Comparison of ENCODE assay signal across 8 cellular contexts in the genomic region with DNA sequence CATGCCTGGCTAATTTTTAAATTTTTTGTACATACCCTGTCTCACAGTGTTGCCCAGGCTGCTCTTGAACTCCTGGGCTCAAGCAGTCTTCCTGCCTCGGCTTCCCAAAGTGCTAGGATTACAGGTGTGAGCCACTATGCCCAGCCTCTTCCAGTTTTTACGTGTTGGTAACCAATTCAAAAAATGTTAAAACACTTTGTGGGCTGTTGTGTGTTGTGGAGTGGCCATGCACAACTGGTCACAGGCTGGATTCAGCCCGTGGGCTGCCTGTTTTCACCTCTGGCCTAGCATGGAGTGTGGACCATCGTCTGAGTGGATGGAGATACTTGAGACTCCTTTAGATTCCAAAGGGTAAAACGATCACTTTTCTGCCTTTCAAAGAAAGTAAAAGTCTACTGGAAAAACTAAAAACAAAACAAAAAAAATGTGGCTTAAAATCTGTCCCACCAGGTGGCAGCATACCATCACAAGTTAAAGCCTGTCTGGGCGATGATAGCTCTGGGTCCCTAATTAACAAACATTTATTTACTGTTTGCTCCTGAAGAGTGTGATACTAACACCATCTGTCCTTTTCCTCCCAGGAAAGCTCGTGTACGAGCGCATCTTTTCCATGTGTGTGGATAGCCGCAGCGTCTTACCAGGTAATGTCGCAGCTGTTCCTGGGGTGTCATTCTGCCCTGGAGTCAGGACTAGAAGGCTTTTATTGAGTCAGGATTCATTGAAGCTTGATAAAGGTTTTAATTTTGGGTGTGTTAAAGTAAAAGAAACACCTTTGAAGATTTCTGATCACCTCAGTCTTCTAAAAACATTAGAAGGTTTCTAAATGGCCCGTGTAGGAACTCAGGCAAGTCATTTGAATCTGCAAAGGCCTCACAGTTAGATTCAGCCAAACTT. TPM values are rescaled to one million over a fixed set of nuclear protein-coding genes. Genes with fewer than 3 reads are reported as not detected.
DNase-seq lines count a peak whose midpoint lies in the region; ATAC-seq and TF ChIP-seq lines count a peak whose summit lies in the region.

No MANE protein-coding gene starts in this region.

- intact Hi-C loops in activated T-helper 1 cell treated with anti-CD3 and anti-CD28 coated beads, Interleukin-12 subunit alpha, Interleukin-12 subunit beta, Interleukin-2, Interleukin-4 antibody, amounts not matched to agents 30 ng/mL and 10 ng/mL and 1 ng/mL, durations not matched to agents 14 hours and 24 hours and 36 hours (cut with micrococcal nuclease), result loop anchor here (1.0 to 5.0 kb wide), 2 partner anchors 116 to 285 kb away; partner anchors contain the start of genes IQCK and KNOP1

- H3K36me3 Mint-ChIP-seq in activated T-helper 1 cell treated with anti-CD3 and anti-CD28 coated beads, Interleukin-12 subunit alpha, Interleukin-12 subunit beta, Interleukin-2, Interleukin-4 antibody, amounts not matched to agents 30 ng/mL and 10 ng/mL and 1 ng/mL, durations not matched to agents 14 hours and 24 hours and 36 hours (ENCODE audit: low read depth), result peaks cover 16% of the 10 kb centered on the region

- H3K27ac ChIP-seq in foreskin keratinocyte, result no peak overlapping the region
- H3K27ac ChIP-seq in rectal smooth muscle tissue (ENCODE audit: low read depth, low read length), result peak overlapping the region; percentile 22

- TF ChIP-seq CTCF in foreskin keratinocyte (conservative IDR thresholded peaks at IDR 0.05), result peak; percentile 79

- H3K4me3 Mint-ChIP-seq in activated T-helper 1 cell treated with anti-CD3 and anti-CD28 coated beads, Interleukin-12 subunit alpha, Interleukin-12 subunit beta, Interleukin-2, Interleukin-4 antibody, amounts not matched to agents 30 ng/mL and 10 ng/mL and 1 ng/mL, durations not matched to agents 14 hours and 24 hours and 36 hours, result no peak overlapping the region

- no peaks in the 10 kb centered on the region for H3K27me3 Mint-ChIP-seq in activated T-helper 1 cell treated with anti-CD3 and anti-CD28 coated beads, Interleukin-12 subunit alpha, Interleukin-12 subunit beta, Interleukin-2, Interleukin-4 antibody, amounts not matched to agents 30 ng/mL and 10 ng/mL and 1 ng/mL, durations not matched to agents 14 hours and 24 hours and 36 hours (ENCODE audit: insufficient read depth)

- no peaks in the 10 kb centered on the region for H3K27me3 ChIP-seq in foreskin keratinocyte
- H3K27me3 ChIP-seq in rectal smooth muscle tissue (ENCODE audit: control insufficient read depth, insufficient read depth, low read length), result no peaks in the 10 kb centered on the region

- no peak overlapping the region for H3K9ac ChIP-seq in rectal smooth muscle tissue (ENCODE audit: low read length)

- peak; percentile 25 for ATAC-seq in foreskin keratinocyte

- no peaks in the 10 kb centered on the region for H3K4me1 Mint-ChIP-seq in activated T-helper 1 cell treated with anti-CD3 and anti-CD28 coated beads, Interleukin-12 subunit alpha, Interleukin-12 subunit beta, Interleukin-2, Interleukin-4 antibody, amounts not matched to agents 30 ng/mL and 10 ng/mL and 1 ng/mL, durations not matched to agents 14 hours and 24 hours and 36 hours (ENCODE audit: low read depth)

- peak; percentile 11 to 31 for DNase-seq in stimulated activated CD4-positive, alpha-beta T cell treated with anti-CD3 and anti-CD28 coated beads, Interleukin-2, amount 100 ng/mL, for 24 hours
- no peak for DNase-seq in stimulated activated CD4-positive, alpha-beta T cell treated with anti-CD3 and anti-CD28 coated beads, Interleukin-1b, Interleukin-23, amount 100 ng/mL, for 48 hours
- DNase-seq in NCI-H1694 (lab: John Stamatoyannopoulos, UW) (peak; percentile 56), foreskin keratinocyte (peak in 1 of 2 donors; percentile 11), NOMO-1 treated with dmso at 0.1 percent for 144 hours (lab: John Stamatoyannopoulos, UW; ENCODE audit: unreplicated experiment) (no peak)
- peak; percentile 34 for DNase-seq in activated CD4-positive, alpha-beta T cell treated with anti-CD3 and anti-CD28 coated beads, Interleukin-2, amount 50 U/mL, for 1 hour
- DNase-seq in activated T-helper 1 cell treated with anti-CD3 and anti-CD28 coated beads, Interleukin-12 subunit alpha, Interleukin-12 subunit beta, Interleukin-2, Interleukin-4 antibody, amounts not matched to agents 30 ng/mL and 10 ng/mL and 1 ng/mL, durations not matched to agents 14 hours and 24 hours and 36 hours (ENCODE audit: low spot score), result no peak

- H3K4me1 ChIP-seq in foreskin keratinocyte (peaks cover 2% of the 10 kb centered on the region), rectal smooth muscle tissue (ENCODE audit: control insufficient read depth, insufficient read depth, low read length) (peaks cover 5% of the 10 kb centered on the region)

- H3K36me3 ChIP-seq in rectal smooth muscle tissue (ENCODE audit: control insufficient read depth, insufficient read depth, low read length), result peaks cover 5% of the 10 kb centered on the region

- H3K4me3 ChIP-seq in rectal smooth muscle tissue (ENCODE audit: low read length), result no peak overlapping the region

- H3K27ac Mint-ChIP-seq in activated T-helper 1 cell treated with anti-CD3 and anti-CD28 coated beads, Interleukin-12 subunit alpha, Interleukin-12 subunit beta, Interleukin-2, Interleukin-4 antibody, amounts not matched to agents 30 ng/mL and 10 ng/mL and 1 ng/mL, durations not matched to agents 14 hours and 24 hours and 36 hours, result no peak overlapping the region

- peaks cover 4% of the 10 kb centered on the region for H3K9me3 Mint-ChIP-seq in activated T-helper 1 cell treated with anti-CD3 and anti-CD28 coated beads, Interleukin-12 subunit alpha, Interleukin-12 subunit beta, Interleukin-2, Interleukin-4 antibody, amounts not matched to agents 30 ng/mL and 10 ng/mL and 1 ng/mL, durations not matched to agents 14 hours and 24 hours and 36 hours

RNA-seq across cellular contexts. Expression of gene VPS35L, which starts 45.8 kb away (rescaled TPM):
- 35.6 and 41.3 TPM in 2 replicates for total RNA-seq in foreskin keratinocyte
- 23.5 and 25.4 TPM in 2 replicates for polyA plus RNA-seq in foreskin keratinocyte
- total RNA-seq in activated T-helper 1 cell treated with anti-CD3 and anti-CD28 coated beads, Interleukin-12 subunit alpha, Interleukin-12 subunit beta, Interleukin-2, Interleukin-4 antibody, amounts not matched to agents 30 ng/mL and 10 ng/mL and 1 ng/mL, durations not matched to agents 14 hours and 24 hours and 36 hours, result 36.2 and 37.4 TPM in 2 replicates

Comparison
In these comparisons a context has a peak if more than half of its experiments do, and no peak if none do; other contexts are left out.
1. DNase-seq: peak in stimulated activated CD4-positive, alpha-beta T cell treated with anti-CD3 and anti-CD28 coated beads, Interleukin-2, amount 100 ng/mL, for 24 hours (2 of 2), NCI-H1694 (single experiment) and activated CD4-positive, alpha-beta T cell treated with anti-CD3 and anti-CD28 coated beads, Interleukin-2, amount 50 U/mL, for 1 hour (single experiment); none in stimulated activated CD4-positive, alpha-beta T cell treated with anti-CD3 and anti-CD28 coated beads, Interleukin-1b, Interleukin-23, amount 100 ng/mL, for 48 hours (single experiment), activated T-helper 1 cell treated with anti-CD3 and anti-CD28 coated beads, Interleukin-12 subunit alpha, Interleukin-12 subunit beta, Interleukin-2, Interleukin-4 antibody, amounts not matched to agents 30 ng/mL and 10 ng/mL and 1 ng/mL, durations not matched to agents 14 hours and 24 hours and 36 hours (single experiment) and NOMO-1 treated with dmso at 0.1 percent for 144 hours (single experiment).